Comparison of ENCODE assay signal across 11 cellular contexts in the genomic region with DNA sequence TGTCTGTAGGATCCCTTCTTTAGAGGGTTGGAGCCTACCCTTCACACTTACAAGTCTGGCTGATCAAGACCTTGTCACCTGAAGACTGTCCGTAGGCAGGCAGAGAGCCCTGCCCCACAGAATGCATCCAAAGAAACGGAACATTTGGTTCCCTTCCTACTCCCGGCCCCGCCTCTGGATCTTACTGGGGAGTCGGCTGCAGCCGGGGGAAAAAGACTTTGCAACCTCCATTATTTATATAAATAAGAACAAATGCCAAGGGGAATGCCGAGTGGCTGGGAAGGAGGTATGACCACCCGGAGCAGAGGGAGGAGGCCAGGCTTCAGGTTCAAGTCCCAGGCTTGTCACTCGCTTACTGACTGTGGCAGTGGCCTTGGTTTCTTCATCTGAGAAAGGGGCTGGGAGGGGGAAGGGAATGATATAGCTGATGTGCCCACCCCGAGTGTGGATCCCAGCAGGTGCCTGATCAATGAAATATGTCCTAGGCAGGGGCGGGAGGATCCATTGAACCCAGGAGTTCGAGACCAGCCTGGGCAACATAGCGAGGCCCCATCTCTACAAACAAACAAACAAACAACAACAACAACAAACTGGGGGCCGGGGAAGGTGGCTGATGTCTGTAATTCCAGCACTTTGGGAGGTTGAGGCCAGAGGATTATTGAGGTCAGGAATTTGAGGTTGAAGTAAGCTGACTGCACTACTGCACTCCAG. TPM values are rescaled to one million over a fixed set of nuclear protein-coding genes. Genes with fewer than 3 reads are reported as not detected.
DNase-seq lines count a peak whose midpoint lies in the region; ATAC-seq and TF ChIP-seq lines count a peak whose summit lies in the region.
"Had no signal": no experiment of that assay in that cellular context is flagged by ENCODE, and none has a peak within 500 bp of the region (broad histone marks: within the 10 kb centered on the region; RNA-seq: fewer than 3 reads in every experiment).

No MANE protein-coding gene starts in this region.

- no peaks in the 10 kb centered on the region for H3K36me3 Mint-ChIP-seq in activated naive CD8-positive, alpha-beta T cell treated with anti-CD3 and anti-CD28 coated beads for 36 hours
- H3K36me3 Mint-ChIP-seq in stimulated activated effector memory CD8-positive, alpha-beta T cell treated with anti-CD3 and anti-CD28 coated beads, Interleukin-12 subunit alpha, Interleukin-12 subunit beta, amount 100 ng/mL, for 72 hours, result peaks cover 7% of the 10 kb centered on the region
- H3K36me3 Mint-ChIP-seq: WTC11 had no signal

- H3K27ac Mint-ChIP-seq in activated naive CD8-positive, alpha-beta T cell treated with anti-CD3 and anti-CD28 coated beads for 36 hours, result peak overlapping the region; percentile 80
- H3K27ac Mint-ChIP-seq in stimulated activated effector memory CD8-positive, alpha-beta T cell treated with anti-CD3 and anti-CD28 coated beads, Interleukin-12 subunit alpha, Interleukin-12 subunit beta, amount 100 ng/mL, for 72 hours, result peak overlapping the region; percentile 94
- H3K27ac Mint-ChIP-seq: WTC11 had no signal

- H3K4me3 ChIP-seq in HL-60 (replicated peaks; ENCODE audit: insufficient read depth, low read length) (no peak overlapping the region), lower leg skin (ENCODE audit: low read depth, poor library complexity, severe bottlenecking) (no peak overlapping the region)
- H3K4me3 ChIP-seq: cardiac muscle cell had no signal

- no peaks in the 10 kb centered on the region for H3K9me3 Mint-ChIP-seq in activated naive CD8-positive, alpha-beta T cell treated with anti-CD3 and anti-CD28 coated beads for 36 hours
- no peaks in the 10 kb centered on the region for H3K9me3 Mint-ChIP-seq in stimulated activated effector memory CD8-positive, alpha-beta T cell treated with anti-CD3 and anti-CD28 coated beads, Interleukin-12 subunit alpha, Interleukin-12 subunit beta, amount 100 ng/mL, for 72 hours
- H3K9me3 Mint-ChIP-seq: WTC11 had no signal

- H3K27me3 Mint-ChIP-seq in activated naive CD8-positive, alpha-beta T cell treated with anti-CD3 and anti-CD28 coated beads for 36 hours, result no peaks in the 10 kb centered on the region

- intact Hi-C loops in lower leg skin (cut with DNase I; ENCODE audit: low total_unique reads), result loop anchor here (5.0 kb wide), 1 partner anchor 51 kb away; a partner anchor contains a TSS

- no peak for TF ChIP-seq POLR2A in lower leg skin (IDR thresholded peaks at IDR 0.05)

- peak overlapping the region; percentile 58 for H3K27ac ChIP-seq in HL-60 (replicated peaks)
- H3K27ac ChIP-seq: cardiac muscle cell had no signal

- H3K27me3 ChIP-seq in HL-60 (ENCODE audit: insufficient read depth, poor library complexity, severe bottlenecking), result no peaks in the 10 kb centered on the region
- H3K27me3 ChIP-seq: cardiac muscle cell had no signal

- H3K4me3 Mint-ChIP-seq in activated naive CD8-positive, alpha-beta T cell treated with anti-CD3 and anti-CD28 coated beads for 36 hours, result no peak overlapping the region
- H3K4me3 Mint-ChIP-seq in stimulated activated effector memory CD8-positive, alpha-beta T cell treated with anti-CD3 and anti-CD28 coated beads, Interleukin-12 subunit alpha, Interleukin-12 subunit beta, amount 100 ng/mL, for 72 hours, result peak overlapping the region; percentile 79
- H3K4me3 Mint-ChIP-seq: WTC11 had no signal

- no peak for ATAC-seq in stimulated activated effector memory CD8-positive, alpha-beta T cell treated with anti-CD3 and anti-CD28 coated beads, Interleukin-12 subunit alpha, Interleukin-12 subunit beta, amount 100 ng/mL, for 72 hours
- ATAC-seq in HG02884 (IDR thresholded peaks at IDR 0.05; ENCODE audit: unreplicated experiment) (no peak), HG03354 (IDR thresholded peaks at IDR 0.05; ENCODE audit: poor library complexity, severe bottlenecking, unreplicated experiment) (no peak)
- ATAC-seq: WTC11 had no signal

- H3K4me1 Mint-ChIP-seq in activated naive CD8-positive, alpha-beta T cell treated with anti-CD3 and anti-CD28 coated beads for 36 hours, result peaks cover 61% of the 10 kb centered on the region
- peaks cover 81% of the 10 kb centered on the region for H3K4me1 Mint-ChIP-seq in stimulated activated effector memory CD8-positive, alpha-beta T cell treated with anti-CD3 and anti-CD28 coated beads, Interleukin-12 subunit alpha, Interleukin-12 subunit beta, amount 100 ng/mL, for 72 hours

- TF ChIP-seq CTCF in HL-60 (IDR thresholded peaks at IDR 0.05; ENCODE audit: insufficient read depth, low read length), result no peak
- TF ChIP-seq CTCF in lower leg skin (IDR thresholded peaks at IDR 0.05), result no peak

- DNase-seq in HL-60 (ENCODE audit: low read depth in 1 of 2, low spot score in 1 of 2) (no peak), lower leg skin (ENCODE audit: low spot score in 2 of 2) (peak; percentile 52 to 87), SHP77 treated with DMSO at 0.1 percent for 48 hours (lab: John Stamatoyannopoulos, UW) (no peak), RPMI8226 (no peak)
- DNase-seq in activated naive CD8-positive, alpha-beta T cell treated with anti-CD3 and anti-CD28 coated beads for 36 hours, result no peak
- DNase-seq in stimulated activated effector memory CD8-positive, alpha-beta T cell treated with anti-CD3 and anti-CD28 coated beads, Interleukin-12 subunit alpha, Interleukin-12 subunit beta, amount 100 ng/mL, for 72 hours (ENCODE audit: low spot score in 2 of 2), result no peak
- DNase-seq: retina had no signal

- 46 to 50% methylated on average over 14 of the region's 14 CpGs for WGBS in lower leg skin, 2 donors

RNA-seq across cellular contexts. Expression of a gene that starts 48.7 kb away (rescaled TPM):
- 10 to 100 TPM in 1 of 2 experiments, 1 to 10 TPM in 1; 9.5 to 10.3 TPM for total RNA-seq in activated naive CD8-positive, alpha-beta T cell treated with anti-CD3 and anti-CD28 coated beads for 36 hours
- total RNA-seq in lower leg skin, result 10 to 100 TPM; 19.6 to 28.7 (median 25.8) TPM

Comparison
In these comparisons a context has a peak if more than half of its experiments do, and no peak if none do; other contexts are left out.
1. DNase-seq: peak in lower leg skin (2 of 2); none in HL-60 (0 of 2), activated naive CD8-positive, alpha-beta T cell treated with anti-CD3 and anti-CD28 coated beads for 36 hours (single experiment), stimulated activated effector memory CD8-positive, alpha-beta T cell treated with anti-CD3 and anti-CD28 coated beads, Interleukin-12 subunit alpha, Interleukin-12 subunit beta, amount 100 ng/mL, for 72 hours (0 of 2), SHP77 treated with DMSO at 0.1 percent for 48 hours (single experiment) and RPMI8226 (single experiment).